18 cellular contexts compared by ENCODE assay signal in the genomic region with DNA sequence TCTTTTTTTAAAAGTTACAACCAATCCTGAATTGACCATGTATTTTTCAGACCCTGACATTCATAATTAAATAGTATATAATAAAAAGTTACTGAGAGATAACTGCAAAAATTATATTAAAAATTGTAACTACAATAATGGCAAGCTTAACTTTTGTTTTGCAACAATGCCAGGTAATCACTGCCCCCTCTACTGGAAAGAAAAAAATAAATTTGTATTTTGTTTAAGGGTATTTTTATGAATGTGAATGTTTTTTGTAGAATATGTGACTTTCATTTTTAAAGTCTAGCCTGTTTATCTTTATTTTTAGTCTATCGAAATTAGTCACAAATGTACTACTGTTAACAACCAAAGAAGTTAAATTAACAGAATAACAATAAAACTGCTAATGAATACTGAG. TPM values are rescaled to one million over a fixed set of nuclear protein-coding genes. Genes with fewer than 3 reads are reported as not detected.
DNase-seq lines count a peak whose midpoint lies in the region; ATAC-seq, FAIRE-seq and TF ChIP-seq lines count a peak whose summit lies in the region.
"Had no signal": no experiment of that assay in that cellular context is flagged by ENCODE, and none has a peak within 500 bp of the region (broad histone marks: within the 10 kb centered on the region; RNA-seq: fewer than 3 reads in every experiment).

No MANE protein-coding gene starts in this region.

- no peaks in the 10 kb centered on the region for H3K27me3 ChIP-seq in foreskin keratinocyte
- H3K27me3 ChIP-seq: adrenal gland, heart left ventricle had no signal

- FAIRE-seq in A204.1 (lab: Jason Lieb, UNC) (peak; percentile 97), G401.6 (lab: Jason Lieb, UNC) (peak; percentile 95), TTC549 (lab: Jason Lieb, UNC) (peak; percentile 72)

- H3K4me1 ChIP-seq in foreskin keratinocyte = no peaks in the 10 kb centered on the region
- H3K4me1 ChIP-seq: adrenal gland, heart left ventricle had no signal

- peak; percentile 48 for TF ChIP-seq CTCF in foreskin keratinocyte (conservative IDR thresholded peaks at IDR 0.05)

- ATAC-seq in foreskin keratinocyte = no peak
- ATAC-seq: activated CD8-positive, alpha-beta T cell treated with anti-CD3 and anti-CD28 coated beads, Interleukin-2, amount 10 ng/mL, durations not matched to agents 7 days and 5 days; heart left ventricle; sciatic nerve had no signal

- H3K27ac ChIP-seq in foreskin keratinocyte = no peak overlapping the region
- H3K27ac ChIP-seq: adrenal gland, heart left ventricle had no signal

- DNase-seq in foreskin keratinocyte (no peak), SIG-M5 (lab: John Stamatoyannopoulos, UW) (no peak), mesenteric fat pad (ENCODE audit: low spot score) (no peak), DMS79 (lab: John Stamatoyannopoulos, UW) (no peak)
- DNase-seq in activated CD4-positive, alpha-beta T cell treated with anti-CD3 and anti-CD28 coated beads for 4 hours = no peak
- DNase-seq: activated CD8-positive, alpha-beta T cell treated with anti-CD3 and anti-CD28 coated beads, Interleukin-2, amount 10 ng/mL, durations not matched to agents 7 days and 5 days; adrenal gland; cerebellar nuclear complex; erythroblast; heart left ventricle; islet precursor cell; NCI-H2029 treated with DMSO at 0.1 percent for 48 hours; NCI-H524 treated with DMSO at 0.1 percent for 48 hours; stimulated activated CD4-positive, alpha-beta T cell treated with anti-CD3 and anti-CD28 coated beads, Interleukin-2, amount 100 ng/mL, for 24 hours had no signal

RNA-seq across cellular contexts. Expression of gene MRPS31, which starts 21.7 kb away (rescaled TPM):
- total RNA-seq in foreskin keratinocyte (20.4 and 20.5 TPM in 2 replicates), mesenteric fat pad (16.3 TPM)
- 17.1 and 19.6 TPM in 2 replicates for polyA plus RNA-seq in foreskin keratinocyte

RNA-seq across cellular contexts. Expression of gene SLC25A15, which starts 40.1 kb away (rescaled TPM):
- 15.3 and 18.8 TPM in 2 replicates for total RNA-seq in foreskin keratinocyte
- polyA plus RNA-seq in foreskin keratinocyte = 3.3 and 4.4 TPM in 2 replicates
- total RNA-seq in mesenteric fat pad = 6.3 TPM
